Comparison of ENCODE assay signal across 8 cellular contexts in the genomic region with DNA sequence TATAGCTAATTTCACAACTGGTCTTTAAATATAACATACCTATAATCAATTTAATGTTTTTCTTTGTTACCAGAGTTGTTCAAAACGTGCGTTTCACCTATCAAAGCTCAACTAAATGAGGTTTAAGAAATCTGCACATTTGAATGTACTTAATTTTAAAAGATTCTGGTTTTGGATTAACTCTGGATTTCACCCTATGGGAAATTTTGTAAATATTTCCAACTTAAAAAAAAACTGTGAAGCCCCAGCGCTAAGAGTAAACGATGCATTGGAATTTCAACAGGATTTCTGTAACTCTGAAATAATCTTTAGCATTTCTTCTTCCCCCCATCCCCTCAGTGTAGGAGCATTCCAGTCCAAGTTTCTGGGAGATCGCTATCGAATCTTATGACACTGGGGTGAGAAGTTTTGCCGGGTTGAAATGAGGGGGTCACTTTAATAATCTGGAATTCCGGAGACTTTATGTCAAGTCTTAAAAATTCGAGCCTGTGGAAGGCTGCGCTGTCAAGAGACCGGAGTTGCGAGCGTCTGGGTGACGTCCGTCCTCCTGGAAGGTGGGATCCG. TPM values are rescaled to one million over a fixed set of nuclear protein-coding genes. Genes with fewer than 3 reads are reported as not detected.
DNase-seq lines count a peak whose midpoint lies in the region; ATAC-seq and TF ChIP-seq lines count a peak whose summit lies in the region.

No MANE protein-coding gene starts in this region.

- H3K36me3 ChIP-seq in thyroid gland: no peaks in the 10 kb centered on the region

- H3K4me3 ChIP-seq in astrocyte of the spinal cord (ENCODE audit: low read depth, low read length): peak overlapping the region; percentile 86
- peak overlapping the region; percentile 89 for H3K4me3 ChIP-seq in lower leg skin (ENCODE audit: low read depth, poor library complexity, severe bottlenecking)
- H3K4me3 ChIP-seq in thyroid gland (replicated peaks in 1 of 3): peak overlapping the region; percentile 96 to 99 (median 99)

- H3K27me3 Mint-ChIP-seq in activated T-cell treated with anti-CD3 and anti-CD28 coated beads, Interleukin-2, amount 50 U/mL, for 4 hours (ENCODE audit: low read depth): no peaks in the 10 kb centered on the region

- peak overlapping the region; percentile 97 for H3K4me3 Mint-ChIP-seq in activated T-cell treated with anti-CD3 and anti-CD28 coated beads, Interleukin-2, amount 50 U/mL, for 4 hours

- intact Hi-C loops in lower leg skin (cut with DNase I; ENCODE audit: low total_unique reads) (no loop called here), thyroid gland (cut with DNase I) (loop anchor here (5.0 kb wide), 1 partner anchor 381 kb away; no protein-coding TSS in a partner anchor)

- no peaks in the 10 kb centered on the region for H3K9me3 Mint-ChIP-seq in activated T-cell treated with anti-CD3 and anti-CD28 coated beads, Interleukin-2, amount 50 U/mL, for 4 hours

- TF ChIP-seq CTCF in astrocyte of the spinal cord (IDR thresholded peaks at IDR 0.05; ENCODE audit: low read depth, low read length): no peak
- TF ChIP-seq CTCF in lower leg skin (IDR thresholded peaks at IDR 0.05): no peak
- TF ChIP-seq CTCF in thyroid gland (IDR thresholded peaks at IDR 0.05): no peak
- no peak for TF ChIP-seq CTCF in GM13976 (IDR thresholded peaks at IDR 0.05; ENCODE audit: borderline replicate concordance, control extremely low read depth, extremely low read depth, insufficient read depth, missing control alignments)

- H3K9me3 ChIP-seq in thyroid gland: no peaks in the 10 kb centered on the region

- peak overlapping the region; percentile 69 to 94 (median 92) for H3K27ac ChIP-seq in thyroid gland

- H3K4me1 Mint-ChIP-seq in activated T-cell treated with anti-CD3 and anti-CD28 coated beads, Interleukin-2, amount 50 U/mL, for 4 hours (ENCODE audit: low read depth): peaks cover 31% of the 10 kb centered on the region

- peaks cover 4 to 7% of the 10 kb centered on the region in 2 donors for H3K4me1 ChIP-seq in thyroid gland

- ATAC-seq in activated T-cell treated with anti-CD3 and anti-CD28 coated beads, Interleukin-2, amount 50 U/mL, for 4 hours: no peak
- ATAC-seq in HG03097 (IDR thresholded peaks at IDR 0.05; ENCODE audit: low FRiP score, unreplicated experiment): no peak

- peaks cover 2% of the 10 kb centered on the region for H3K36me3 Mint-ChIP-seq in activated T-cell treated with anti-CD3 and anti-CD28 coated beads, Interleukin-2, amount 50 U/mL, for 4 hours (ENCODE audit: insufficient read depth)

- 4 to 5% methylated on average over 11 to 15 of the region's 16 CpGs for WGBS in lower leg skin, 2 donors
- 2 to 5% methylated on average over 9 to 15 of the region's 16 CpGs for WGBS in thyroid gland, 2 donors

- in situ Hi-C loops in astrocyte of the spinal cord (cut with HindIII; ENCODE audit: low sequenced_read_pairs) (no loop called here), GM13976 (cut with MboI; ENCODE audit: low sequenced_read_pairs, unreplicated experiment) (no loop called here)

- TF ChIP-seq POLR2A in lower leg skin (IDR thresholded peaks at IDR 0.05): no peak
- TF ChIP-seq POLR2A in thyroid gland (IDR thresholded peaks at IDR 0.05): no peak

- H3K27me3 ChIP-seq in thyroid gland: no peaks in the 10 kb centered on the region

- DNase-seq in activated T-cell treated with anti-CD3 and anti-CD28 coated beads, Interleukin-2, amount 50 U/mL, for 4 hours: no peak
- DNase-seq in activated T-cell treated with anti-CD3 and anti-CD28 coated beads for 4 hours (no peak), astrocyte of the spinal cord (ENCODE audit: low read depth, low spot score) (no peak), lower leg skin (ENCODE audit: low spot score in 2 of 2) (no peak), thyroid gland (no peak), OCI-M1 (lab: John Stamatoyannopoulos, UW) (no peak), GM13976 (ENCODE audit: low spot score) (no peak)

RNA-seq across cellular contexts. Expression of a gene that starts 0.6 kb away (rescaled TPM):
- total RNA-seq in activated T-cell treated with anti-CD3 and anti-CD28 coated beads, Interleukin-2, amount 50 U/mL, for 4 hours: 10 to 100 TPM; 48.8 to 52.4 (median 49.0) TPM
- 10 to 100 TPM; 22.8 to 33.8 (median 30.4) TPM for total RNA-seq in lower leg skin
- 100 to 1,000 TPM in 1 of 4 donors, 10 to 100 TPM in 3; 34.9 to 113 (median 52.3) TPM for total RNA-seq in thyroid gland
